In the genomic region with DNA sequence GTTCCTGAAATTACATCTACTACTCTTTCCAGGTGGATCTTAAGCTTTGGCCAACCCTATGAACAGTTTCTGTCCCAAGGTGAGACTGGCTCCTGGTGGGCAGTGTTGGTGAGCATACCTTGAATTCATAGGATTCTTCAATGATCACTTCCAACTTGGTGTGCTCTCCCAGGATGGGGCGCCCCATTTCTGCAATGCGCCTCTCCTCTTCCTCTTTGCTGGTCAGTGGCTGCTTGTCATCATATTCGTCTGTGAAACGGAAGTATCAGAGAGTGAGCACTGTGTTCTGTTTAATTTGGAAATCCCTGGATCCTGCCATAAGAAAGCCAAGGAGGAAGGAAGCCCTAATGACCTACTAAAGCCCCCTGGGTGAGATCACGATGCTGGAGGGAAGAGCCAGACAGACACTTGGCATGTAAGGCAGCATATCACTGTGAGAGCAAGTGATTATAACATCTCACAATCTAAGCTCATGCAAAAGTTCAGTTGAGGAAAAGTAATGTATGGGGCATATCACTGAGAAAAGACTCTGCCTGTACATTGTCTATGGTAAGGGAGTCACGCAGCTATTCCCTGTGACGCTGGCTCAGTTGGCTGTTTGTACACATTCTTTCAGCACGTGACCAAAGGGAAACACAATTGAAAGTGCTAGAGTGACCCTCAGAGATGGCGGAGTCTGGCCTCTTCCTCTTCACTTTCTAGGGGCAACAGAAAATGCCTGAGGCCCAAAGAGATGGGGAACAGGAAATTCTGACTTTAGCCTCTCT, we compare ENCODE assay signal across 25 cellular contexts.
DNase-seq lines count a peak whose midpoint lies in the region; ATAC-seq and TF ChIP-seq lines count a peak whose summit lies in the region.
"Had no signal": no experiment of that assay in that cellular context is flagged by ENCODE, and none has a peak within 500 bp of the region (broad histone marks: within the 10 kb centered on the region; RNA-seq: fewer than 3 reads in every experiment).

No MANE protein-coding gene starts in this region.

- peaks cover 6% of the 10 kb centered on the region for H3K27me3 Mint-ChIP-seq in nephron progenitor cell (ENCODE audit: low read depth, poor library complexity)
- H3K27me3 Mint-ChIP-seq: naive thymus-derived CD4-positive, alpha-beta T cell had no signal

- H3K27ac Mint-ChIP-seq in nephron progenitor cell, result peak overlapping the region; percentile 32
- H3K27ac Mint-ChIP-seq: naive thymus-derived CD4-positive, alpha-beta T cell had no signal

- H3K36me3 Mint-ChIP-seq in nephron progenitor cell (ENCODE audit: low read depth), result no peaks in the 10 kb centered on the region

- no peak for TF ChIP-seq POLR2A in heart left ventricle (IDR thresholded peaks at IDR 0.05)

- H3K4me3 Mint-ChIP-seq in nephron progenitor cell, result no peak overlapping the region
- H3K4me3 Mint-ChIP-seq: naive thymus-derived CD4-positive, alpha-beta T cell had no signal

- DNase-seq in AG08396 (ENCODE audit: low spot score) (peak; percentile 8), adipocyte (ENCODE audit: low read depth) (no peak), heart left ventricle (peak in 3 of 5 donors; percentile 33 to 37 (median 36)), nephron progenitor cell (no peak), NCI-H774 (lab: John Stamatoyannopoulos, UW) (no peak)
- DNase-seq: ACHN; activated CD4-positive, CD25-positive, alpha-beta regulatory T cell treated with anti-CD3 and anti-CD28 coated beads, Interleukin-2, amount 50 U/mL, for 72 hours; activated T-cell treated with anti-CD3 and anti-CD28 coated beads, Interleukin-2, amount 50 U/mL, for 1 hour; amygdala; Caco-2; central memory CD4-positive, alpha-beta T cell; DND-41; dorsolateral prefrontal cortex; islet precursor cell; naive thymus-derived CD4-positive, alpha-beta T cell; NCI-H1694; NCI-H2227 treated with DMSO at 0.1 percent for 48 hours; NCI-H82; PC-3; T-helper 1 cell had no signal

- H3K27ac ChIP-seq in heart left ventricle, result peak overlapping the region; percentile 2 to 71 (median 44)
- H3K27ac ChIP-seq: BLaER1 treated with 17β-estradiol and CSF1 and Interleukin-3, amounts not matched to agents 10 nM and 100 nM; parathyroid adenoma had no signal

- H3K9me3 ChIP-seq in adipocyte (ENCODE audit: control insufficient read depth, low read length) (no peaks in the 10 kb centered on the region), heart left ventricle (no peaks in the 10 kb centered on the region)
- H3K9me3 ChIP-seq: BLaER1 treated with 17β-estradiol and CSF1 and Interleukin-3, amounts not matched to agents 10 nM and 100 nM; Caco-2 had no signal

- H3K9me3 Mint-ChIP-seq in nephron progenitor cell, result no peaks in the 10 kb centered on the region

- H3K27me3 ChIP-seq in adipocyte (replicated peaks; ENCODE audit: control insufficient read depth, insufficient read depth, low read length), result no peaks in the 10 kb centered on the region
- no peaks in the 10 kb centered on the region for H3K27me3 ChIP-seq in heart left ventricle
- H3K27me3 ChIP-seq: BLaER1 treated with 17β-estradiol and CSF1 and Interleukin-3, amounts not matched to agents 10 nM and 100 nM; dorsolateral prefrontal cortex had no signal

- intact Hi-C loops in heart left ventricle (cut with DNase I), result no loop called here

- H3K4me1 Mint-ChIP-seq in nephron progenitor cell, result no peaks in the 10 kb centered on the region

- no peaks in the 10 kb centered on the region for H3K36me3 ChIP-seq in adipocyte (ENCODE audit: control insufficient read depth, insufficient read depth, low read length, severe bottlenecking)
- peaks cover 0 to 70% (median 43%) of the 10 kb centered on the region in 9 donors for H3K36me3 ChIP-seq in heart left ventricle

- ATAC-seq in heart left ventricle, result peak; percentile 49 to 72 (median 52)
- ATAC-seq in GM21737 (IDR thresholded peaks at IDR 0.05; ENCODE audit: unreplicated experiment), result no peak
- ATAC-seq in GM18870 (IDR thresholded peaks at IDR 0.05; ENCODE audit: unreplicated experiment), result no peak
- no peak for ATAC-seq in GM21825 (IDR thresholded peaks at IDR 0.05; ENCODE audit: unreplicated experiment)
- ATAC-seq: naive thymus-derived CD4-positive, alpha-beta T cell; PC-3 had no signal

- no peak for TF ChIP-seq CTCF in heart left ventricle (IDR thresholded peaks at IDR 0.05)
- TF ChIP-seq CTCF in nephron progenitor cell (IDR thresholded peaks at IDR 0.05), result no peak

- H3K4me3 ChIP-seq in adipocyte (ENCODE audit: low read length), result peak overlapping the region; percentile 12
- no peak overlapping the region for H3K4me3 ChIP-seq in heart left ventricle
- H3K4me3 ChIP-seq: BLaER1 treated with 17β-estradiol and CSF1 and Interleukin-3, amounts not matched to agents 10 nM and 100 nM; dorsolateral prefrontal cortex had no signal

- WGBS in heart left ventricle, 4 donors, result 22 to 32% (median 22%) methylated on average over 9 of the region's 9 CpGs

- H3K9ac ChIP-seq in adipocyte (ENCODE audit: low read length), result no peak overlapping the region
- H3K9ac ChIP-seq: BLaER1 treated with 17β-estradiol and CSF1 and Interleukin-3, amounts not matched to agents 10 nM and 100 nM; parathyroid adenoma had no signal

- H3K4me1 ChIP-seq in adipocyte (ENCODE audit: control insufficient read depth, insufficient read depth, low read length) (peaks cover 11% of the 10 kb centered on the region), heart left ventricle (peaks cover 0 to 54% (median 27%) of the 10 kb centered on the region in 12 donors)
- H3K4me1 ChIP-seq: parathyroid adenoma had no signal

Comparison
In these comparisons a context has a peak if more than half of its experiments do, and no peak if none do; other contexts are left out.
1. DNase-seq: peak in AG08396 (single experiment) and heart left ventricle (3 of 5); none in adipocyte (single experiment), nephron progenitor cell (single experiment) and NCI-H774 (single experiment).
2. ATAC-seq: peak in heart left ventricle (4 of 4); none in GM21737 (single experiment), GM18870 (single experiment) and GM21825 (single experiment).